In genomic region chr7:146115665-146116451, GRCh38 we compare ENCODE assay signal across 8 cellular contexts. TPM values are rescaled to one million over a fixed set of nuclear protein-coding genes. Genes with fewer than 3 reads are reported as not detected.
DNase-seq lines count a peak whose midpoint lies in the region; ATAC-seq and TF ChIP-seq lines count a peak whose summit lies in the region.

No MANE protein-coding gene starts in this region.

- DNase-seq in COLO829 (ENCODE audit: low spot score) (peak; percentile 55), NT2/D1 (ENCODE audit: low read depth, low spot score) (peak; percentile 93), iPS DF 6.9 (ENCODE audit: low read depth, low spot score) (no peak), retinal pigment epithelial cell (ENCODE audit: low read depth) (no peak), mesenteric fat pad (ENCODE audit: low spot score) (no peak)

- no peaks in the 10 kb centered on the region for H3K36me3 ChIP-seq in NT2/D1 (ENCODE audit: insufficient read depth, insufficient read length, low read length)
- no peaks in the 10 kb centered on the region for H3K36me3 ChIP-seq in iPS DF 6.9 (ENCODE audit: control insufficient read depth, insufficient read depth, low read length)

- peaks cover 0 to 7% (median 0%) of the 10 kb centered on the region in 5 experiments for H3K9me3 Mint-ChIP-seq in brain

- peak overlapping the region; percentile 63 to 95 (median 92) for H3K27ac Mint-ChIP-seq in brain

- TF ChIP-seq CTCF in brain (conservative IDR thresholded peaks at IDR 0.05) = peak in 1 of 2 experiments; percentile 14
- TF ChIP-seq CTCF in retinal pigment epithelial cell (conservative IDR thresholded peaks at IDR 0.05; ENCODE audit: low read depth, low read length) = no peak

- H3K4me3 ChIP-seq in NT2/D1 (ENCODE audit: insufficient read length, low read depth) (peak overlapping the region; percentile 62), iPS DF 6.9 (ENCODE audit: low read length) (peak overlapping the region; percentile 73), retinal pigment epithelial cell (ENCODE audit: low read length) (peak overlapping the region; percentile 59)

- H3K4me1 Mint-ChIP-seq in brain = peaks cover 15% of the 10 kb centered on the region

- H3K9ac ChIP-seq in NT2/D1 (ENCODE audit: insufficient read length, low read depth) = peak overlapping the region; percentile 64

- no peak overlapping the region for H3K27ac ChIP-seq in iPS DF 6.9 (ENCODE audit: low read length)

- peaks cover 22% of the 10 kb centered on the region for H3K27me3 Mint-ChIP-seq in brain

- WGBS in iPS DF 6.9 (ENCODE audit: insufficient coverage, insufficient read length) = no CpG with 5 or more reads among the region's 68 CpGs

- H3K27me3 ChIP-seq in NT2/D1 (ENCODE audit: insufficient read depth, insufficient read length) = peaks cover 20% of the 10 kb centered on the region
- H3K27me3 ChIP-seq in iPS DF 6.9 (ENCODE audit: control insufficient read depth, insufficient read depth, low read length) = no peaks in the 10 kb centered on the region

- no peaks in the 10 kb centered on the region for H3K36me3 Mint-ChIP-seq in brain

- H3K9me3 ChIP-seq in NT2/D1 (ENCODE audit: insufficient read depth, low read length) = no peaks in the 10 kb centered on the region
- no peaks in the 10 kb centered on the region for H3K9me3 ChIP-seq in iPS DF 6.9 (ENCODE audit: control insufficient read depth, insufficient read depth, low read length)

- H3K4me1 ChIP-seq in NT2/D1 (ENCODE audit: insufficient read depth, insufficient read length) (no peaks in the 10 kb centered on the region), iPS DF 6.9 (ENCODE audit: control insufficient read depth, insufficient read depth, low read length) (no peaks in the 10 kb centered on the region)

- peak overlapping the region; percentile 88 to 97 (median 89) for H3K4me3 Mint-ChIP-seq in brain

- ATAC-seq in HG02759 (IDR thresholded peaks at IDR 0.05; ENCODE audit: unreplicated experiment) (peak; percentile 77), HG03342 (IDR thresholded peaks at IDR 0.05; ENCODE audit: unreplicated experiment) (no peak)

RNA-seq across cellular contexts. Expression of gene CNTNAP2, which starts 0.7 kb away (rescaled TPM):
- 145 TPM for polyA plus RNA-seq in brain (ENCODE audit: insufficient read depth, low read depth, low replicate concordance)
- total RNA-seq in mesenteric fat pad = 1.3 TPM

Comparison
In these comparisons a context has a peak if more than half of its experiments do, and no peak if none do; other contexts are left out.
1. DNase-seq: peak in COLO829 (single experiment) and NT2/D1 (single experiment); none in iPS DF 6.9 (single experiment), retinal pigment epithelial cell (single experiment) and mesenteric fat pad (single experiment).
2. Peak in every context shown above with its lines, with median percentiles within 50 percentile points of each other: H3K4me3 ChIP-seq.